9 cellular contexts compared by ENCODE assay signal in genomic region chr5:122182491-122182921, GRCh38. TPM values are rescaled to one million over a fixed set of nuclear protein-coding genes. Genes with fewer than 3 reads are reported as not detected.
DNase-seq lines count a peak whose midpoint lies in the region; ATAC-seq and TF ChIP-seq lines count a peak whose summit lies in the region.
"Had no signal": no experiment of that assay in that cellular context is flagged by ENCODE, and none has a peak within 500 bp of the region (broad histone marks: within the 10 kb centered on the region; RNA-seq: fewer than 3 reads in every experiment).

No MANE protein-coding gene starts in this region.

- no peak for ATAC-seq in activated T-helper 17 cell treated with anti-CD3 and anti-CD28 coated beads, Interleukin-2, amount 50 U/mL, for 72 hours (replicated peaks)
- no peak for ATAC-seq in activated naive CD8-positive, alpha-beta T cell treated with anti-CD3 and anti-CD28 coated beads, Interleukin-2, amount 50 U/mL, for 24 hours
- ATAC-seq in GM19397 (IDR thresholded peaks at IDR 0.05; ENCODE audit: unreplicated experiment), result no peak

- peaks cover 4% of the 10 kb centered on the region for H3K4me1 Mint-ChIP-seq in activated T-helper 17 cell treated with anti-CD3 and anti-CD28 coated beads, Interleukin-2, amount 50 U/mL, for 72 hours
- peaks cover 25% of the 10 kb centered on the region for H3K4me1 Mint-ChIP-seq in activated naive CD8-positive, alpha-beta T cell treated with anti-CD3 and anti-CD28 coated beads, Interleukin-2, amount 50 U/mL, for 24 hours

- peak overlapping the region; percentile 79 for H3K27ac ChIP-seq in SJSA1
- peak overlapping the region in 1 of 2 donors; percentile 46 for H3K27ac ChIP-seq in prostate gland

- H3K36me3 ChIP-seq in SJSA1 (no peaks in the 10 kb centered on the region), prostate gland (no peaks in the 10 kb centered on the region)

- DNase-seq in ELR (ENCODE audit: low read depth), result peak; percentile 87
- peak; percentile 84 to 85 for DNase-seq in SJSA1 (ENCODE audit: low read depth in 1 of 2, low spot score in 2 of 2)
- DNase-seq in fibroblast of villous mesenchyme (ENCODE audit: low read depth), result peak; percentile 80
- DNase-seq in prostate gland (ENCODE audit: low spot score), result peak; percentile 70
- no peak for DNase-seq in activated naive CD8-positive, alpha-beta T cell treated with anti-CD3 and anti-CD28 coated beads, Interleukin-2, amount 50 U/mL, for 24 hours
- DNase-seq in activated naive CD4-positive, alpha-beta T cell treated with anti-CD3 and anti-CD28 coated beads, Interleukin-2, amount 50 U/mL, for 16 hours, result no peak
- DNase-seq: activated CD4-positive, alpha-beta T cell treated with anti-CD3 and anti-CD28 coated beads for 1 hour had no signal

- H3K36me3 Mint-ChIP-seq in activated T-helper 17 cell treated with anti-CD3 and anti-CD28 coated beads, Interleukin-2, amount 50 U/mL, for 72 hours (ENCODE audit: low read depth), result no peaks in the 10 kb centered on the region
- no peaks in the 10 kb centered on the region for H3K36me3 Mint-ChIP-seq in activated naive CD8-positive, alpha-beta T cell treated with anti-CD3 and anti-CD28 coated beads, Interleukin-2, amount 50 U/mL, for 24 hours (ENCODE audit: low read depth)

- H3K4me3 ChIP-seq in SJSA1, result peak overlapping the region; percentile 7; the same call in 1 of the 2 replicates
- peak overlapping the region; percentile 5 for H3K4me3 ChIP-seq in fibroblast of villous mesenchyme (ENCODE audit: low read depth, low read length)
- no peak overlapping the region for H3K4me3 ChIP-seq in prostate gland

- 23% methylated on average over 7 of the region's 7 CpGs for WGBS in prostate gland

- H3K27me3 ChIP-seq in SJSA1 (replicated peaks) (no peaks in the 10 kb centered on the region), prostate gland (replicated peaks; ENCODE audit: insufficient read depth) (no peaks in the 10 kb centered on the region)

- no peaks in the 10 kb centered on the region for H3K9me3 Mint-ChIP-seq in activated T-helper 17 cell treated with anti-CD3 and anti-CD28 coated beads, Interleukin-2, amount 50 U/mL, for 72 hours
- H3K9me3 Mint-ChIP-seq in activated naive CD8-positive, alpha-beta T cell treated with anti-CD3 and anti-CD28 coated beads, Interleukin-2, amount 50 U/mL, for 24 hours, result no peaks in the 10 kb centered on the region

- H3K4me1 ChIP-seq in SJSA1 (replicated peaks), result peaks cover 43% of the 10 kb centered on the region
- no peaks in the 10 kb centered on the region for H3K4me1 ChIP-seq in prostate gland (replicated peaks)

- no peak overlapping the region for H3K27ac Mint-ChIP-seq in activated T-helper 17 cell treated with anti-CD3 and anti-CD28 coated beads, Interleukin-2, amount 50 U/mL, for 72 hours
- no peak overlapping the region for H3K27ac Mint-ChIP-seq in activated naive CD8-positive, alpha-beta T cell treated with anti-CD3 and anti-CD28 coated beads, Interleukin-2, amount 50 U/mL, for 24 hours

- H3K9me3 ChIP-seq in SJSA1 (replicated peaks) (no peaks in the 10 kb centered on the region; the same call in 1 of the 2 replicates), prostate gland (no peaks in the 10 kb centered on the region)

- no peak overlapping the region for H3K4me3 Mint-ChIP-seq in activated T-helper 17 cell treated with anti-CD3 and anti-CD28 coated beads, Interleukin-2, amount 50 U/mL, for 72 hours
- H3K4me3 Mint-ChIP-seq in activated naive CD8-positive, alpha-beta T cell treated with anti-CD3 and anti-CD28 coated beads, Interleukin-2, amount 50 U/mL, for 24 hours, result no peak overlapping the region

- peaks cover 5% of the 10 kb centered on the region for H3K27me3 Mint-ChIP-seq in activated T-helper 17 cell treated with anti-CD3 and anti-CD28 coated beads, Interleukin-2, amount 50 U/mL, for 72 hours
- H3K27me3 Mint-ChIP-seq in activated naive CD8-positive, alpha-beta T cell treated with anti-CD3 and anti-CD28 coated beads, Interleukin-2, amount 50 U/mL, for 24 hours, result peaks cover 8% of the 10 kb centered on the region

- TF ChIP-seq CTCF in fibroblast of villous mesenchyme (IDR thresholded peaks at IDR 0.05; ENCODE audit: insufficient read depth, low read depth, low read length) (no peak), prostate gland (IDR thresholded peaks at IDR 0.05) (no peak)

- intact Hi-C loops in prostate gland (cut with DNase I), result no loop called here

- no peak for TF ChIP-seq POLR2A in prostate gland (IDR thresholded peaks at IDR 0.05)

RNA-seq across cellular contexts. Expression of gene ZNF474, which starts 53.2 kb away (rescaled TPM):
- total RNA-seq in SJSA1 (2014; rRNA removed; shearing (Covaris generic)), result 0.44 TPM in 1 of 2 replicates, not detected in the other
- total RNA-seq in fibroblast of villous mesenchyme (0.43 and 0.64 TPM in 2 replicates), prostate gland (1 to 10 TPM in 1 of 2 donors, not detected in 1; 1.7 TPM)
- total RNA-seq in activated T-helper 17 cell treated with anti-CD3 and anti-CD28 coated beads, Interleukin-2, amount 50 U/mL, for 72 hours, result not detected

Comparison
In these comparisons a context has a peak if more than half of its experiments do, and no peak if none do; other contexts are left out.
1. DNase-seq: peak in ELR (single experiment), SJSA1 (2 of 2), fibroblast of villous mesenchyme (single experiment) and prostate gland (single experiment); none in activated naive CD8-positive, alpha-beta T cell treated with anti-CD3 and anti-CD28 coated beads, Interleukin-2, amount 50 U/mL, for 24 hours (single experiment) and activated naive CD4-positive, alpha-beta T cell treated with anti-CD3 and anti-CD28 coated beads, Interleukin-2, amount 50 U/mL, for 16 hours (single experiment).
2. H3K4me3 ChIP-seq: peak in SJSA1 (single experiment) and fibroblast of villous mesenchyme (single experiment); none in prostate gland (0 of 2).